14 cellular contexts compared by ENCODE assay signal in genomic region chr12:108620236-108620879, GRCh38. TPM values are rescaled to one million over a fixed set of nuclear protein-coding genes. Genes with fewer than 3 reads are reported as not detected.
DNase-seq lines count a peak whose midpoint lies in the region; ATAC-seq, FAIRE-seq and TF ChIP-seq lines count a peak whose summit lies in the region.
"Had no signal": no experiment of that assay in that cellular context is flagged by ENCODE, and none has a peak within 500 bp of the region (broad histone marks: within the 10 kb centered on the region; RNA-seq: fewer than 3 reads in every experiment).

No MANE protein-coding gene starts in this region.

- H3K4me2 ChIP-seq in GM12878 (ENCODE audit: control insufficient read depth, insufficient read depth): no peak overlapping the region

- no peak for FAIRE-seq in GM12878 (lab: Jason Lieb, UNC)
- FAIRE-seq: small intestine had no signal

- H3K9me3 Mint-ChIP-seq in CD4-positive, alpha-beta T cell: no peaks in the 10 kb centered on the region
- H3K9me3 Mint-ChIP-seq in IgD-negative memory B cell: peaks cover 0 to 7% (median 4%) of the 10 kb centered on the region in 3 donors
- peaks cover 0 to 4% of the 10 kb centered on the region in 2 donors for H3K9me3 Mint-ChIP-seq in natural killer cell

- H3K27me3 Mint-ChIP-seq in CD4-positive, alpha-beta T cell: no peaks in the 10 kb centered on the region
- peaks cover 2% of the 10 kb centered on the region for H3K27me3 Mint-ChIP-seq in IgD-negative memory B cell
- H3K27me3 Mint-ChIP-seq in natural killer cell (ENCODE audit: low read depth in 2 of 2): no peaks in the 10 kb centered on the region

- DNase-seq in CD4-positive, alpha-beta T cell: no peak
- DNase-seq in GM12878 (ENCODE audit: low read depth, low spot score) (no peak), natural killer cell (no peak), GM19240 (ENCODE audit: insufficient read length, low spot score) (no peak), T1000 (lab: John Stamatoyannopoulos, UW) (no peak), ovary (no peak), NCI-H526 treated with DMSO at 0.1 percent for 48 hours (lab: John Stamatoyannopoulos, UW) (no peak)
- DNase-seq: amygdala, MG63, NCI-H226, small intestine had no signal

- peaks cover 93% of the 10 kb centered on the region for H3K36me3 Mint-ChIP-seq in CD4-positive, alpha-beta T cell (ENCODE audit: low read depth)
- H3K36me3 Mint-ChIP-seq in IgD-negative memory B cell (peaks cover 7% of the 10 kb centered on the region), natural killer cell (peaks cover 5% of the 10 kb centered on the region)

- in situ Hi-C loops in GM12878 (cut with MboI): no loop called here

- H3K9ac ChIP-seq in GM12878 (ENCODE audit: control insufficient read depth, insufficient read depth, low read length): no peak overlapping the region

- H3K27me3 ChIP-seq in CD4-positive, alpha-beta T cell (ENCODE audit: control insufficient read depth, insufficient read depth, low read length): no peaks in the 10 kb centered on the region
- H3K27me3 ChIP-seq in GM12878 (replicated peaks in 1 of 2; ENCODE audit: control insufficient read depth in 2 of 2, insufficient read depth in 2 of 2, low read length in 1 of 2) (no peaks in the 10 kb centered on the region), ovary (no peaks in the 10 kb centered on the region)
- H3K27me3 ChIP-seq: MG63 had no signal

- H3K9me3 ChIP-seq in CD4-positive, alpha-beta T cell (ENCODE audit: control insufficient read depth, low read length): no peaks in the 10 kb centered on the region
- H3K9me3 ChIP-seq in GM12878 (replicated peaks; ENCODE audit: control insufficient read depth, insufficient read depth, low read length) (peaks cover 5% of the 10 kb centered on the region; the same call in 2 of the 3 replicates), ovary (no peaks in the 10 kb centered on the region)

- no peak overlapping the region for H3K4me3 Mint-ChIP-seq in CD4-positive, alpha-beta T cell
- H3K4me3 Mint-ChIP-seq in IgD-negative memory B cell (peak overlapping the region in 1 of 4 donors; percentile 43), natural killer cell (no peak overlapping the region)

- SMC1A ChIA-PET in GM12878 (lab: Charles Lee; ENCODE audit: uncharacterized antibody, unreplicated experiment): interaction anchor here (2.2 to 11.4 kb wide), 5 partner anchors 10 to 184 kb away, joined by 7 to 718 read pairs (median 64); partner anchors contain the start of genes ISCU, SART3 and SELPLG

- intact Hi-C loops in CD4-positive, alpha-beta T cell (cut with DNase I, micrococcal nuclease): loop anchor here in 1 of 2 experiments (10.0 kb wide), 1 partner anchor 856 kb away; the partner anchor contains the start of gene PRDM4
- intact Hi-C loops in GM12878 (cut with micrococcal nuclease; ENCODE audit: unreplicated experiment): no loop called here
- intact Hi-C loops in natural killer cell (cut with micrococcal nuclease): no loop called here
- intact Hi-C loops in ovary (cut with DNase I): loop anchor here in 1 of 4 donors (2.0 kb wide), 1 partner anchor 56 kb away; no protein-coding TSS in a partner anchor

- H2AFZ ChIP-seq in GM12878 (ENCODE audit: control insufficient read depth, low read depth, low read length): no peak overlapping the region

- ATAC-seq in CD4-positive, alpha-beta T cell (ENCODE audit: poor library complexity): no peak
- ATAC-seq in GM12878: no peak
- no peak for ATAC-seq in natural killer cell
- ATAC-seq: Panc1 had no signal

- H3K36me3 ChIP-seq in GM12878 (ENCODE audit: control insufficient read depth in 2 of 2, insufficient read depth in 2 of 2, low read length in 1 of 2) (peaks cover 0 to 14% of the 10 kb centered on the region in 2 experiments; a peak in 2 of 4 replicates), ovary (no peaks in the 10 kb centered on the region)
- H3K36me3 ChIP-seq: MG63 had no signal

- peaks cover 65% of the 10 kb centered on the region for H3K4me1 Mint-ChIP-seq in CD4-positive, alpha-beta T cell (ENCODE audit: low read depth)
- peaks cover 32 to 43% (median 37%) of the 10 kb centered on the region in 3 donors for H3K4me1 Mint-ChIP-seq in IgD-negative memory B cell
- peaks cover 70 to 78% of the 10 kb centered on the region in 2 donors for H3K4me1 Mint-ChIP-seq in natural killer cell

- H3K4me3 ChIP-seq in GM12878: no peak overlapping the region
- no peak overlapping the region for H3K4me3 ChIP-seq in ovary
- H3K4me3 ChIP-seq: MG63 had no signal

- WGBS in GM12878 (ENCODE audit: insufficient coverage, insufficient replicate concordance, low lambda C conversion rate, missing lambda C conversion rate): 95% methylated on average over 10 of the region's 10 CpGs
- WGBS in ovary, 3 donors: 94 to 97% (median 95%) methylated on average over 10 of the region's 10 CpGs

- TF ChIP-seq EP300 in GM12878 (IDR thresholded peaks at IDR 0.05; ENCODE audit: borderline replicate concordance in 1 of 2, control insufficient read depth in 1 of 2, low read depth in 2 of 2, low read length in 2 of 2): no peak
- no peak for TF ChIP-seq EP300 in ovary (IDR thresholded peaks at IDR 0.05)

- H3K27ac ChIP-seq in CD4-positive, alpha-beta T cell (ENCODE audit: low read depth, low read length): no peak overlapping the region
- H3K27ac ChIP-seq in GM12878 (ENCODE audit: control insufficient read depth, insufficient read depth) (no peak overlapping the region), ovary (no peak overlapping the region)

- H3K4me1 ChIP-seq in GM12878 (ENCODE audit: control insufficient read depth, insufficient read depth, low read length) (peaks cover 36% of the 10 kb centered on the region), ovary (ENCODE audit: insufficient read depth) (no peaks in the 10 kb centered on the region)

- TF ChIP-seq CTCF in CD4-positive, alpha-beta T cell (IDR thresholded peaks at IDR 0.05): no peak
- TF ChIP-seq CTCF in GM12878 (IDR thresholded peaks at IDR 0.05 in 2 of 3, conservative IDR thresholded peaks at IDR 0.05 in 1 of 3; ENCODE audit: control insufficient read depth in 2 of 3, extremely low read depth in 1 of 3, insufficient read depth in 1 of 3, low read depth in 3 of 3, low read length in 3 of 3) (no peak), natural killer cell (IDR thresholded peaks at IDR 0.05) (no peak), ovary (IDR thresholded peaks at IDR 0.05) (no peak)

- H4K20me1 ChIP-seq in GM12878 (ENCODE audit: control insufficient read depth, insufficient read depth): no peaks in the 10 kb centered on the region

- H3K27ac Mint-ChIP-seq in CD4-positive, alpha-beta T cell: peak overlapping the region; percentile 84
- H3K27ac Mint-ChIP-seq in IgD-negative memory B cell (peak overlapping the region in 2 of 3 donors; percentile 67 to 74), natural killer cell (peak overlapping the region; percentile 92 to 100)

- no TSS peak for BruUV-seq in GM12878 (replicated peaks; lab: Mats Ljungman, UMichigan)

- CTCF ChIA-PET in CD4-positive, alpha-beta T cell (lab: Charles Lee): interaction anchor here (6.5 to 7.0 kb wide), 2 partner anchors 11 to 54 kb away, joined by 102 to 128 read pairs; partner anchors contain the start of genes ISCU and SELPLG
- CTCF ChIA-PET in GM12878 (lab: Yijun Ruan, JAX): interaction anchor here (0.6 to 17.2 kb wide), 5 partner anchors 16 to 184 kb away, joined by 4 to 866 read pairs (median 74); partner anchors contain the start of genes ISCU, SART3 and SELPLG

- no peaks in the 10 kb centered on the region for H3K79me2 ChIP-seq in GM12878 (ENCODE audit: control insufficient read depth, insufficient read depth, low read length)

- POLR2A ChIA-PET in CD4-positive, alpha-beta T cell (lab: Charles Lee): interaction anchor here (1.0 to 8.6 kb wide), 6 partner anchors 12 to 237 kb away, joined by 3 to 186 read pairs (median 3); partner anchors contain the start of genes ISCU, SART3, SELPLG and SSH1
- POLR2A ChIA-PET in GM12878 (lab: Charles Lee): interaction anchor here (0.8 to 8.2 kb wide), 3 partner anchors 15 to 52 kb away, joined by 3 to 211 read pairs (median 4); partner anchors contain the start of gene ISCU

- no peak for TF ChIP-seq RAD21 in GM12878 (IDR thresholded peaks at IDR 0.05; ENCODE audit: insufficient read depth, low read depth, low read length)

- TF ChIP-seq POLR2A in GM12878 (IDR thresholded peaks at IDR 0.05; ENCODE audit: low read depth, low read length) (no peak), ovary (IDR thresholded peaks at IDR 0.05) (no peak)

- RAD21 ChIA-PET in GM12878 (lab: Charles Lee; ENCODE audit: unreplicated experiment): interaction anchor here (0.7 to 15.9 kb wide), 5 partner anchors 14 to 702 kb away, joined by 3 to 633 read pairs (median 71); partner anchors contain the start of genes ISCU, SART3 and SELPLG

RNA-seq across cellular contexts. Expression of gene SELPLG, which starts 13.3 kb away (rescaled TPM):
- total RNA-seq in CD4-positive, alpha-beta T cell: 10 to 100 TPM; 25.7 to 27.8 TPM
- 37.0 TPM for polyA plus RNA-seq in IgD-negative memory B cell
- 102 and 112 TPM in 2 replicates for total RNA-seq in GM12878 (2013; cell fraction: nucleolus; rRNA removed)
- 31.4 and 31.5 TPM in 2 replicates for total RNA-seq in GM12878 (2014; rRNA removed)
- 15.2 and 17.0 TPM in 2 replicates for total RNA-seq in GM12878 (2014; rRNA removed; fragmentation: Illumina TruSeq; extraction: Trizol)
- total RNA-seq in GM12878 (2021): 20.7 and 21.0 TPM in 2 replicates
- polyA plus RNA-seq in GM12878 (2011; ENCODE audit: low read depth): 24.8 TPM
- polyA plus RNA-seq in GM12878 (2011; rRNA removed): 10.6 and 24.1 TPM in 2 replicates
- polyA plus RNA-seq in GM12878 (2011; cell fraction: cytosol; rRNA removed): 39.6 and 46.7 TPM in 2 replicates
- polyA plus RNA-seq in GM12878 (2011; cell fraction: nucleus; rRNA removed): 17.9 and 23.7 TPM in 2 replicates
- 44.5 and 45.4 TPM in 2 replicates for polyA plus RNA-seq in GM12878 (2012)
- 8.7 and 25.8 TPM in 2 replicates for polyA plus RNA-seq in GM12878 (2014; fragmentation: Illumina TruSeq; extraction: Trizol)
- 1 to 10 TPM; 3.2 to 5.3 TPM for polyA plus RNA-seq in GM12878 (2014; fragmentation: Nextera tagmentation; extraction: Ambion mirVana)
- polyA plus RNA-seq in GM12878 (2014; rRNA removed): 32.3 and 33.3 TPM in 2 replicates
- polyA plus RNA-seq in GM12878 (2016; fragmentation: Nextera tagmentation; extraction: Ambion mirVana): 10 to 100 TPM; 23.6 to 29.5 TPM
- 19.2 and 29.2 TPM in 2 replicates for polyA minus RNA-seq in GM12878 (2011; rRNA and poly(A)+ RNA removed)
- polyA minus RNA-seq in GM12878 (2011; cell fraction: cytosol; rRNA and poly(A)+ RNA removed): 4.7 and 6.8 TPM in 2 replicates
- polyA minus RNA-seq in GM12878 (2011; cell fraction: nucleus; rRNA and poly(A)+ RNA removed): 4.2 and 6.7 TPM in 2 replicates
- 100 to 1,000 TPM; 179 to 201 (median 201) TPM for total RNA-seq in natural killer cell
- 1 to 10 TPM; 1.1 to 8.4 (median 2.9) TPM for total RNA-seq in ovary
- 1 to 10 TPM; 1.8 to 5.1 TPM for polyA plus RNA-seq in ovary

RNA-seq across cellular contexts. Expression of gene TMEM119, which starts 22.5 kb away (rescaled TPM):
- 1 to 10 TPM; 2.1 to 2.6 TPM for total RNA-seq in CD4-positive, alpha-beta T cell
- polyA plus RNA-seq in IgD-negative memory B cell: 0.33 TPM
- total RNA-seq in GM12878 (2013; cell fraction: nucleolus; rRNA removed): 0.27 TPM in 1 of 2 replicates, not detected in the other
- total RNA-seq in GM12878 (2014; rRNA removed): 0.05 and 0.11 TPM in 2 replicates
- not detected in 2 replicates for total RNA-seq in GM12878 (2014; rRNA removed; fragmentation: Illumina TruSeq; extraction: Trizol)
- total RNA-seq in GM12878 (2021): 0.44 TPM in 1 of 2 replicates, not detected in the other
- polyA plus RNA-seq in GM12878 (2011; ENCODE audit: low read depth): 0.22 TPM
- 0.23 and 0.29 TPM in 2 replicates for polyA plus RNA-seq in GM12878 (2011; rRNA removed)
- polyA plus RNA-seq in GM12878 (2011; cell fraction: cytosol; rRNA removed): 0.19 and 0.35 TPM in 2 replicates
- polyA plus RNA-seq in GM12878 (2011; cell fraction: nucleus; rRNA removed): 0.59 and 0.67 TPM in 2 replicates
- polyA plus RNA-seq in GM12878 (2012): 0.12 and 0.53 TPM in 2 replicates
- not detected in 2 replicates for polyA plus RNA-seq in GM12878 (2014; fragmentation: Illumina TruSeq; extraction: Trizol)
- polyA plus RNA-seq in GM12878 (2014; fragmentation: Nextera tagmentation; extraction: Ambion mirVana): not detected
- 0.08 TPM in 1 of 2 replicates, not detected in the other for polyA plus RNA-seq in GM12878 (2014; rRNA removed)
- under 1 TPM; 0.15 to 0.19 TPM for polyA plus RNA-seq in GM12878 (2016; fragmentation: Nextera tagmentation; extraction: Ambion mirVana)
- polyA minus RNA-seq in GM12878 (2011; rRNA and poly(A)+ RNA removed): 0.41 and 0.51 TPM in 2 replicates
- polyA minus RNA-seq in GM12878 (2011; cell fraction: cytosol; rRNA and poly(A)+ RNA removed): not detected in 2 replicates
- 0.12 and 0.48 TPM in 2 replicates for polyA minus RNA-seq in GM12878 (2011; cell fraction: nucleus; rRNA and poly(A)+ RNA removed)
- 1 to 10 TPM in 1 of 3 donors, under 1 TPM in 2; 0.70 to 3.4 (median 0.71) TPM for total RNA-seq in natural killer cell
- 1 to 10 TPM in 5 of 7 donors, under 1 TPM in 2; 0.25 to 3.9 (median 1.7) TPM for total RNA-seq in ovary
- polyA plus RNA-seq in ovary: 10 to 100 TPM in 1 of 2 donors, 1 to 10 TPM in 1; 2.0 to 12.3 TPM
- polyA plus RNA-seq: neural cell had no signal

RNA-seq across cellular contexts. Expression of gene ISCU, which starts 58.0 kb away (rescaled TPM):
- total RNA-seq in CD4-positive, alpha-beta T cell: 100 to 1,000 TPM; 269 to 270 TPM
- polyA plus RNA-seq in IgD-negative memory B cell (488 TPM), GM12878 (2011; rRNA removed) (247 and 284 TPM in 2 replicates), GM12878 (2014; fragmentation: Illumina TruSeq; extraction: Trizol) (122 and 127 TPM in 2 replicates), GM12878 (2014; fragmentation: Nextera tagmentation; extraction: Ambion mirVana) (10 to 100 TPM; 32.8 to 66.1 TPM), GM12878 (2014; rRNA removed) (132 and 135 TPM in 2 replicates), GM12878 (2016; fragmentation: Nextera tagmentation; extraction: Ambion mirVana) (100 to 1,000 TPM; 248 to 260 TPM), ovary (100 to 1,000 TPM; 207 to 298 TPM)
- total RNA-seq in GM12878 (2013; cell fraction: nucleolus; rRNA removed): 104 and 106 TPM in 2 replicates
- total RNA-seq in GM12878 (2014; rRNA removed) (177 and 189 TPM in 2 replicates), GM12878 (2014; rRNA removed; fragmentation: Illumina TruSeq; extraction: Trizol) (109 and 113 TPM in 2 replicates), GM12878 (2021) (102 and 108 TPM in 2 replicates), natural killer cell (100 to 1,000 TPM in 1 of 3 donors, 10 to 100 TPM in 2; 86.9 to 103 (median 97.4) TPM), ovary (100 to 1,000 TPM; 110 to 238 (median 156) TPM)
- polyA plus RNA-seq in GM12878 (2011; ENCODE audit: low read depth): 160 TPM
- 166 and 191 TPM in 2 replicates for polyA plus RNA-seq in GM12878 (2011; cell fraction: cytosol; rRNA removed)
- polyA plus RNA-seq in GM12878 (2011; cell fraction: nucleus; rRNA removed): 213 and 333 TPM in 2 replicates
- 148 and 150 TPM in 2 replicates for polyA plus RNA-seq in GM12878 (2012)
- 128 and 131 TPM in 2 replicates for polyA minus RNA-seq in GM12878 (2011; rRNA and poly(A)+ RNA removed)
- polyA minus RNA-seq in GM12878 (2011; cell fraction: cytosol; rRNA and poly(A)+ RNA removed): 38.4 and 44.5 TPM in 2 replicates
- 87.0 and 88.1 TPM in 2 replicates for polyA minus RNA-seq in GM12878 (2011; cell fraction: nucleus; rRNA and poly(A)+ RNA removed)

RNA-seq across cellular contexts. Expression of gene SART3, which starts 59.4 kb away (rescaled TPM):
- 100 to 1,000 TPM in 1 of 2 experiments, 10 to 100 TPM in 1; 95.1 to 104 TPM for total RNA-seq in CD4-positive, alpha-beta T cell
- polyA plus RNA-seq in IgD-negative memory B cell (51.9 TPM), GM12878 (2011; rRNA removed) (49.7 and 53.7 TPM in 2 replicates), GM12878 (2014; fragmentation: Illumina TruSeq; extraction: Trizol) (49.3 and 52.8 TPM in 2 replicates), GM12878 (2014; fragmentation: Nextera tagmentation; extraction: Ambion mirVana) (10 to 100 TPM in 1 of 2 experiments, 1 to 10 TPM in 1; 8.8 to 16.1 TPM), GM12878 (2014; rRNA removed) (59.5 and 83.2 TPM in 2 replicates), GM12878 (2016; fragmentation: Nextera tagmentation; extraction: Ambion mirVana) (10 to 100 TPM; 51.1 to 56.2 TPM), ovary (10 to 100 TPM; 27.9 to 36.2 TPM)
- 313 and 332 TPM in 2 replicates for total RNA-seq in GM12878 (2013; cell fraction: nucleolus; rRNA removed)
- total RNA-seq in GM12878 (2014; rRNA removed) (157 and 179 TPM in 2 replicates), GM12878 (2014; rRNA removed; fragmentation: Illumina TruSeq; extraction: Trizol) (80.8 and 82.6 TPM in 2 replicates), GM12878 (2021) (70.2 and 70.8 TPM in 2 replicates), natural killer cell (100 to 1,000 TPM in 1 of 3 donors, 10 to 100 TPM in 2; 76.5 to 107 (median 78.3) TPM), ovary (10 to 100 TPM; 44.5 to 55.3 (median 48.3) TPM)
- polyA plus RNA-seq in GM12878 (2011; ENCODE audit: low read depth): 47.8 TPM
- polyA plus RNA-seq in GM12878 (2011; cell fraction: cytosol; rRNA removed): 34.6 and 39.2 TPM in 2 replicates
- 112 and 140 TPM in 2 replicates for polyA plus RNA-seq in GM12878 (2011; cell fraction: nucleus; rRNA removed)
- 51.0 and 51.2 TPM in 2 replicates for polyA plus RNA-seq in GM12878 (2012)
- 82.6 and 88.4 TPM in 2 replicates for polyA minus RNA-seq in GM12878 (2011; rRNA and poly(A)+ RNA removed)
- polyA minus RNA-seq in GM12878 (2011; cell fraction: cytosol; rRNA and poly(A)+ RNA removed): 23.0 and 24.8 TPM in 2 replicates
- polyA minus RNA-seq in GM12878 (2011; cell fraction: nucleus; rRNA and poly(A)+ RNA removed): 166 and 282 TPM in 2 replicates
